In genomic region chr7:90595341-90595800, GRCh38 we compare ENCODE assay signal across 8 cellular contexts. TPM values are rescaled to one million over a fixed set of nuclear protein-coding genes. Genes with fewer than 3 reads are reported as not detected.
A peak's percentile ranks its signal among the peaks of the same experiment; 100 is the strongest.
DNase-seq lines count a peak whose midpoint lies in the region; ATAC-seq and TF ChIP-seq lines count a peak whose summit lies in the region.

No MANE protein-coding gene starts in this region.

- ATAC-seq in GM21529 (IDR thresholded peaks at IDR 0.05; ENCODE audit: unreplicated experiment) (peak; percentile 14), T-helper 17 cell (peak; percentile 11), right cardiac atrium (no peak)

- intact Hi-C loops in right cardiac atrium (cut with DNase I): no loop called here

- H3K27me3 ChIP-seq in BJ (ENCODE audit: control insufficient read depth, insufficient read depth, low read length) (no peaks in the 10 kb centered on the region), right cardiac atrium (ENCODE audit: control insufficient read depth, insufficient read depth) (no peaks in the 10 kb centered on the region)

- CTCF ChIA-PET in BJ (lab: Yijun Ruan, JAX): interaction anchor here (0.5 to 3.8 kb wide), 11 partner anchors 8 to 440 kb away, joined by 3 to 23 read pairs (median 4); no protein-coding TSS in a partner anchor

- H3K36me3 Mint-ChIP-seq in T-helper 17 cell (ENCODE audit: low read depth): no peaks in the 10 kb centered on the region

- WGBS in right cardiac atrium: 10% methylated on average over 10 of the region's 10 CpGs

- H3K36me3 ChIP-seq in BJ (ENCODE audit: control insufficient read depth, insufficient read depth, low read length): no peaks in the 10 kb centered on the region

- H3K4me3 ChIP-seq in BJ (ENCODE audit: low read depth, low read length) (peak overlapping the region; percentile 87), right cardiac atrium (ENCODE audit: low read length) (peak overlapping the region; percentile 92), skin epidermis (peak overlapping the region; percentile 55 to 69 (median 61))

- H3K27me3 Mint-ChIP-seq in T-helper 17 cell: peaks cover 40% of the 10 kb centered on the region

- H3K4me1 Mint-ChIP-seq in T-helper 17 cell: peaks cover 6% of the 10 kb centered on the region

- H3K27ac ChIP-seq in right cardiac atrium (ENCODE audit: low read length) (peak overlapping the region; percentile 78), skin epidermis (peak overlapping the region in 17 of 21 experiments; percentile 9 to 88 (median 79))

- POLR2A ChIA-PET in BJ (lab: Charles Lee): no interaction called here

- peaks cover 2% of the 10 kb centered on the region for H3K4me1 ChIP-seq in right cardiac atrium (ENCODE audit: control insufficient read depth, insufficient read depth, low read length)

- peak overlapping the region; percentile 84 for H3K4me3 Mint-ChIP-seq in T-helper 17 cell

- DNase-seq in BJ (ENCODE audit: low read depth): no peak
- DNase-seq in T-helper 17 cell: no peak
- DNase-seq in right cardiac atrium: no peak
- no peak for DNase-seq in NCI-H1436 treated with DMSO at 0.1 percent for 48 hours (lab: John Stamatoyannopoulos, UW)
- DNase-seq in central memory CD4-positive, alpha-beta T cell: no peak
- DNase-seq in SKM-1 treated with dmso at 0.1 percent for 144 hours (lab: John Stamatoyannopoulos, UW; ENCODE audit: unreplicated experiment): no peak

- TF ChIP-seq CTCF in BJ (IDR thresholded peaks at IDR 0.05; ENCODE audit: insufficient read depth, low read depth, low read length): no peak

- H3K9me3 ChIP-seq in T-helper 17 cell (ENCODE audit: control insufficient read depth, low read length, poor library complexity, severe bottlenecking) (no peaks in the 10 kb centered on the region), right cardiac atrium (ENCODE audit: control insufficient read depth, low read length) (no peaks in the 10 kb centered on the region)

- no peak overlapping the region for H3K27ac Mint-ChIP-seq in T-helper 17 cell

RNA-seq across cellular contexts. Expression of gene CDK14, which starts 0.8 kb away (rescaled TPM):
- polyA plus RNA-seq in BJ (2011; rRNA removed) (6.7 and 11.8 TPM in 2 replicates), right cardiac atrium (10.7 TPM)
- 11.3 and 15.5 TPM in 2 replicates for polyA minus RNA-seq in BJ (2011; rRNA and poly(A)+ RNA removed)
- total RNA-seq in T-helper 17 cell (1 to 10 TPM; 1.7 to 4.6 TPM), right cardiac atrium (10 to 100 TPM; 55.4 to 93.1 (median 60.9) TPM)

Comparison
In these comparisons a context has a peak if more than half of its experiments do, and no peak if none do; other contexts are left out.
1. ATAC-seq: peak in GM21529 (single experiment) and T-helper 17 cell (single experiment); none in right cardiac atrium (0 of 2).
2. RNA of gene CDK14, which starts 0.8 kb away (total RNA-seq): 55.4 to 93.1 TPM in right cardiac atrium; 1.7 to 4.6 TPM in T-helper 17 cell; every median in the first group is over 10 times any median in the second.
3. Peak in every context shown above with its lines, with median percentiles within 50 percentile points of each other: H3K4me3 ChIP-seq.